Comparison of ENCODE assay signal across 2 cellular contexts in genomic region chr18:159037-159652, GRCh38.
TF ChIP-seq lines count a peak whose summit lies in the region.

No MANE protein-coding gene starts in this region.

TF ChIP-seq in GM23338, 12 proteins besides CTCF, POLR2A, EP300 and RAD21 (continued from another document):
- TF ChIP-seq ZNF462 (CRISPR knock-in tag; IDR thresholded peaks at IDR 0.05) (no peak), ETS1 (IDR thresholded peaks at IDR 0.05) (no peak), REST (IDR thresholded peaks at IDR 0.05; ENCODE audit: unreplicated experiment) (no peak)

TF ChIP-seq in SK-N-SH, 30 proteins besides CTCF, POLR2A, EP300 and RAD21 (continued from another document):
- no peak; the same call in 1 of the 2 replicates for TF ChIP-seq MAX (IDR thresholded peaks at IDR 0.05; ENCODE audit: low read depth)
- TF ChIP-seq FOXJ3 (CRISPR knock-in tag; IDR thresholded peaks at IDR 0.05), result no peak
- TF ChIP-seq REST (IDR thresholded peaks at IDR 0.05; ENCODE audit: low read depth, low read length), result no peak
- TF ChIP-seq IRF3 (IDR thresholded peaks at IDR 0.05; ENCODE audit: low read depth, low read length), result no peak
- TF ChIP-seq RFX5 (IDR thresholded peaks at IDR 0.05; ENCODE audit: low read length), result no peak
- TF ChIP-seq GABPA (IDR thresholded peaks at IDR 0.05; ENCODE audit: low read depth), result no peak
TF ChIP-seq in SK-N-SH: peak in this region for 0.
